Comparison of ENCODE assay signal across 19 cellular contexts in the genomic region with DNA sequence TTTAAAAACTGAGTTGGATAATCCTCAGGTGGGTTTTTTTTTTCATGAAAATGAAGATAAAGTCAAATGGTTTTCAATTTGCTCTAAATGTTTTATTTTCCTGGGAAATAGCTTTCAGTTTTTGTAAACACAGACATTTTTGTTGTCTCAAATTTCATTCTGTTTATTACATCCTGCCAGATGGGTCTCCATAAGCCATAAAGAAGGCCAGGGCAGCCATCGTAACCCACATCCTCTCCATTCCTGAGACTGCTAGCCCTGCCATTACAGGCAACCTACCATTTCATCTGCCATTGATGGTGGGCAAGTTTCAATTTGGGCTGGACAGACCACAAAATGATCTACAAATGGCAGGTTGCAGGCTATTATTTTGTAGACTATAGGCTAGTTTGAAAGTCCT.
DNase-seq lines count a peak whose midpoint lies in the region; ATAC-seq, FAIRE-seq and TF ChIP-seq lines count a peak whose summit lies in the region.
"Had no signal": no experiment of that assay in that cellular context is flagged by ENCODE, and none has a peak within 500 bp of the region (broad histone marks: within the 10 kb centered on the region; RNA-seq: fewer than 3 reads in every experiment).

No MANE protein-coding gene starts in this region.

- H3K36me3 ChIP-seq in GM23338 (ENCODE audit: insufficient read depth) (no peaks in the 10 kb centered on the region), IMR-90 (ENCODE audit: control insufficient read depth, insufficient read depth, low read length) (no peaks in the 10 kb centered on the region), PC-3 (ENCODE audit: low read depth, low read length) (no peaks in the 10 kb centered on the region)
- H3K36me3 ChIP-seq: BLaER1 treated with 17β-estradiol and CSF1 and Interleukin-3, amounts not matched to agents 10 nM and 100 nM had no signal

- no peak overlapping the region for H2BK5ac ChIP-seq in IMR-90 (ENCODE audit: low read depth, low read length, poor library complexity, severe bottlenecking)

- intact Hi-C loops in IMR-90 (cut with micrococcal nuclease), result no loop called here
- intact Hi-C loops in PC-3 (cut with micrococcal nuclease), result no loop called here

- H2AFZ ChIP-seq in GM23338 (no peak overlapping the region), IMR-90 (replicated peaks; ENCODE audit: low read length, poor library complexity) (no peak overlapping the region), PC-3 (ENCODE audit: low read length) (no peak overlapping the region)

- TF ChIP-seq CTCF in GM23338 (conservative IDR thresholded peaks at IDR 0.05; ENCODE audit: low read depth in 2 of 2), result no peak
- TF ChIP-seq CTCF in IMR-90 (conservative IDR thresholded peaks at IDR 0.05; ENCODE audit: low read depth, low read length), result no peak
- TF ChIP-seq CTCF in PC-3 (conservative IDR thresholded peaks at IDR 0.05; ENCODE audit: low read depth, low read length), result no peak

- no peaks in the 10 kb centered on the region for H3K27me3 ChIP-seq in GM23338 (ENCODE audit: insufficient read depth)
- H3K27me3 ChIP-seq in IMR-90 (ENCODE audit: control insufficient read depth, insufficient read depth, low read length), result peaks cover 15% of the 10 kb centered on the region
- H3K27me3 ChIP-seq in PC-3 (ENCODE audit: low read length), result peaks cover 73% of the 10 kb centered on the region
- H3K27me3 ChIP-seq: BLaER1 treated with 17β-estradiol and CSF1 and Interleukin-3, amounts not matched to agents 10 nM and 100 nM had no signal

- no peak for TF ChIP-seq RAD21 in IMR-90 (IDR thresholded peaks at IDR 0.05; ENCODE audit: low read length)

- CTCF ChIA-PET in IMR-90 (lab: Yijun Ruan, JAX) (interaction anchor here (1.0 to 1.1 kb wide), 2 partner anchors 9 to 36 kb away, joined by 3 to 4 read pairs; no protein-coding TSS in a partner anchor), PC-3 (lab: Charles Lee) (no interaction called here)

- DNase-seq in GM23338 (ENCODE audit: low spot score) (no peak), IMR-90 (peak; percentile 5), NCI-H2171 (lab: John Stamatoyannopoulos, UW) (peak; percentile 27), urothelium cell line (ENCODE audit: low spot score) (no peak), PC-3 (no peak)
- DNase-seq: ACHN; CD4-positive, CD25-positive, alpha-beta regulatory T cell; DMS153; DMS79 treated with DMSO at 0.1 percent for 48 hours; GDM1 had no signal

- no peak overlapping the region for H2AK9ac ChIP-seq in IMR-90 (replicated peaks; ENCODE audit: low read depth, low read length, poor library complexity)

- no TSS peak for BruUV-seq in IMR-90 (replicated peaks; lab: Mats Ljungman, UMichigan)
- BruUV-seq in PC-3 (replicated peaks; lab: Mats Ljungman, UMichigan), result no TSS peak

- no peak overlapping the region for H3K4ac ChIP-seq in IMR-90 (ENCODE audit: low read depth, low read length)

- ATAC-seq in GM23338, result no peak
- peak; percentile 40 for ATAC-seq in IMR-90 (ENCODE audit: low read depth)
- no peak for ATAC-seq in HG03196 (IDR thresholded peaks at IDR 0.05; ENCODE audit: unreplicated experiment)
- ATAC-seq in HG02763 (IDR thresholded peaks at IDR 0.05; ENCODE audit: unreplicated experiment), result no peak
- ATAC-seq in PC-3, result no peak
- ATAC-seq: HCT116, HepG2 had no signal

- H3K9ac ChIP-seq in IMR-90 (ENCODE audit: low read depth, low read length), result no peak overlapping the region
- H3K9ac ChIP-seq in PC-3 (ENCODE audit: low read length), result no peak overlapping the region
- H3K9ac ChIP-seq: BLaER1 treated with 17β-estradiol and CSF1 and Interleukin-3, amounts not matched to agents 10 nM and 100 nM had no signal

- H3K4me2 ChIP-seq in GM23338 (peak overlapping the region; percentile 53), IMR-90 (ENCODE audit: low read depth, low read length) (no peak overlapping the region), PC-3 (ENCODE audit: low read length) (no peak overlapping the region)
- H3K4me2 ChIP-seq: BLaER1 treated with 17β-estradiol and CSF1 and Interleukin-3, amounts not matched to agents 10 nM and 100 nM had no signal

- H3K14ac ChIP-seq in IMR-90 (replicated peaks; ENCODE audit: low read depth, low read length), result no peak overlapping the region

- dilution Hi-C loops in IMR-90 (cut with HindIII; ENCODE audit: low sequenced_read_pairs, unreplicated experiment), result no loop called here

- no peaks in the 10 kb centered on the region for H4K20me1 ChIP-seq in GM23338 (replicated peaks; ENCODE audit: insufficient read depth)
- H4K20me1 ChIP-seq in IMR-90 (ENCODE audit: insufficient read depth, low read length), result no peaks in the 10 kb centered on the region
- H4K20me1 ChIP-seq in PC-3 (ENCODE audit: low read length), result no peaks in the 10 kb centered on the region
- H4K20me1 ChIP-seq: BLaER1 treated with 17β-estradiol and CSF1 and Interleukin-3, amounts not matched to agents 10 nM and 100 nM had no signal

- H3F3A ChIP-seq in GM23338 (replicated peaks; ENCODE audit: low read depth) (no peaks in the 10 kb centered on the region), PC-3 (ENCODE audit: low read length, unreplicated experiment) (no peaks in the 10 kb centered on the region)

- H3K4me3 Mint-ChIP-seq in GM23338, result no peak overlapping the region
- H3K4me3 Mint-ChIP-seq: CD4-positive, CD25-positive, alpha-beta regulatory T cell had no signal

- H3K9me1 ChIP-seq in IMR-90 (ENCODE audit: insufficient read depth, low read length), result no peaks in the 10 kb centered on the region

- no peak overlapping the region for H3K56ac ChIP-seq in IMR-90 (ENCODE audit: extremely low read depth, insufficient read depth, low read length)

- no peaks in the 10 kb centered on the region for H3K79me1 ChIP-seq in IMR-90 (ENCODE audit: low read depth in 1 of 2, low read length in 2 of 2)

- peaks cover 7% of the 10 kb centered on the region; the same call in 1 of the 3 replicates for H3K9me3 Mint-ChIP-seq in GM23338

- no peaks in the 10 kb centered on the region for H3K27me3 Mint-ChIP-seq in GM23338 (ENCODE audit: insufficient read depth, low read depth, poor library complexity)
- H3K27me3 Mint-ChIP-seq: CD4-positive, CD25-positive, alpha-beta regulatory T cell had no signal

- no peak overlapping the region for H2BK20ac ChIP-seq in IMR-90 (ENCODE audit: low read depth, low read length)

- H3K4me3 ChIP-seq in GM23338, result no peak overlapping the region
- no peak overlapping the region for H3K4me3 ChIP-seq in IMR-90 (ENCODE audit: insufficient read depth, low read depth, low read length)
- H3K4me3 ChIP-seq in PC-3 (ENCODE audit: low read length), result no peak overlapping the region
- H3K4me3 ChIP-seq: BLaER1 treated with 17β-estradiol and CSF1 and Interleukin-3, amounts not matched to agents 10 nM and 100 nM had no signal

- H3K79me2 ChIP-seq in GM23338 (replicated peaks; ENCODE audit: insufficient read depth) (no peaks in the 10 kb centered on the region), PC-3 (ENCODE audit: low read length) (no peaks in the 10 kb centered on the region)

- peaks cover 21% of the 10 kb centered on the region for H3K4me1 ChIP-seq in GM23338 (ENCODE audit: insufficient read depth)
- no peaks in the 10 kb centered on the region for H3K4me1 ChIP-seq in IMR-90 (ENCODE audit: control insufficient read depth, insufficient read depth, low read length)
- no peaks in the 10 kb centered on the region for H3K4me1 ChIP-seq in PC-3 (ENCODE audit: insufficient read depth, low read length)
- H3K4me1 ChIP-seq: BLaER1 treated with 17β-estradiol and CSF1 and Interleukin-3, amounts not matched to agents 10 nM and 100 nM had no signal

- H3K9me3 ChIP-seq in IMR-90 (ENCODE audit: control insufficient read depth, insufficient read depth, low read length) (no peaks in the 10 kb centered on the region), PC-3 (ENCODE audit: low read length) (no peaks in the 10 kb centered on the region)

- no peak overlapping the region for H4K8ac ChIP-seq in IMR-90 (ENCODE audit: low read depth in 2 of 2, low read length in 2 of 2)

- peaks cover 21% of the 10 kb centered on the region for H3K4me1 Mint-ChIP-seq in GM23338
- H3K4me1 Mint-ChIP-seq: CD4-positive, CD25-positive, alpha-beta regulatory T cell had no signal

- H3K36me3 Mint-ChIP-seq in GM23338 (ENCODE audit: low read depth), result no peaks in the 10 kb centered on the region
- H3K36me3 Mint-ChIP-seq: CD4-positive, CD25-positive, alpha-beta regulatory T cell had no signal

- FAIRE-seq in endometrium (lab: Jason Lieb, UNC) (peak; percentile 85), urothelium cell line (lab: Jason Lieb, UNC) (no peak)
- FAIRE-seq: GM12892, GM19239, H54, HepG2 had no signal

- no peak overlapping the region for H3K18ac ChIP-seq in IMR-90 (ENCODE audit: low read depth, low read length)

- no peak for TF ChIP-seq POLR2A in IMR-90 (IDR thresholded peaks at IDR 0.05; ENCODE audit: low read depth, low read length)

- in situ Hi-C loops in IMR-90 (cut with MboI; ENCODE audit: low sequenced_read_pairs), result no loop called here

- H4K5ac ChIP-seq in IMR-90 (ENCODE audit: low read depth, low read length), result no peak overlapping the region

- H4K91ac ChIP-seq in IMR-90 (ENCODE audit: insufficient read depth, low read depth, low read length), result no peak overlapping the region

- H3K23ac ChIP-seq in IMR-90 (ENCODE audit: low read depth, low read length), result no peak overlapping the region

- H2BK120ac ChIP-seq in IMR-90 (ENCODE audit: low read depth, low read length), result no peak overlapping the region

- WGBS in IMR-90 (ENCODE audit: extremely low coverage in 2 of 2, insufficient read length in 1 of 2), 2 experiments, result no CpG with 5 or more reads among the region's 1 CpG

- POLR2A ChIA-PET in IMR-90 (lab: Charles Lee; ENCODE audit: unreplicated experiment) (interaction anchor here (0.6 kb wide), 1 partner anchor 35 kb away, joined by 6 read pairs; no protein-coding TSS in a partner anchor), PC-3 (lab: Charles Lee; ENCODE audit: unreplicated experiment) (no interaction called here)

- H2AK5ac ChIP-seq in IMR-90 (ENCODE audit: low read depth, low read length), result no peak overlapping the region

- H3K9me2 ChIP-seq in GM23338 (ENCODE audit: insufficient read depth), result peaks cover 36% of the 10 kb centered on the region
- no peaks in the 10 kb centered on the region for H3K9me2 ChIP-seq in PC-3 (replicated peaks; ENCODE audit: low read length)

- H3K27ac ChIP-seq in GM23338 (ENCODE audit: low read depth) (no peak overlapping the region), IMR-90 (ENCODE audit: insufficient read depth, low read length) (no peak overlapping the region), PC-3 (ENCODE audit: low read length) (no peak overlapping the region)
- H3K27ac ChIP-seq: BLaER1 treated with 17β-estradiol and CSF1 and Interleukin-3, amounts not matched to agents 10 nM and 100 nM had no signal

- H3K27ac Mint-ChIP-seq in GM23338, result no peak overlapping the region
- H3K27ac Mint-ChIP-seq: CD4-positive, CD25-positive, alpha-beta regulatory T cell had no signal

- no peak overlapping the region for H2BK15ac ChIP-seq in IMR-90 (ENCODE audit: low read depth, low read length)

TF ChIP-seq in GM23338, 12 proteins besides CTCF, POLR2A, EP300 and RAD21 (continues in another document):
- TF ChIP-seq NANOG (IDR thresholded peaks at IDR 0.05; ENCODE audit: borderline replicate concordance) (no peak), STAT1 (IDR thresholded peaks at IDR 0.05; ENCODE audit: unreplicated experiment) (no peak), ZNF331 (CRISPR knock-in tag; IDR thresholded peaks at IDR 0.05; ENCODE audit: low read depth) (no peak)

TF ChIP-seq in IMR-90, 13 proteins besides CTCF, POLR2A, EP300 and RAD21 (continues in another document):
- TF ChIP-seq MAFK (IDR thresholded peaks at IDR 0.05; ENCODE audit: low read depth, low read length) (no peak), MAZ (IDR thresholded peaks at IDR 0.05; ENCODE audit: borderline replicate concordance, low read depth, low read length) (no peak)

Comparison
In these comparisons a context has a peak if more than half of its experiments do, and no peak if none do; other contexts are left out.
1. DNase-seq: peak in IMR-90 (single experiment) and NCI-H2171 (single experiment); none in GM23338 (single experiment), urothelium cell line (single experiment) and PC-3 (single experiment).